ENCODE assay signal across 7 cellular contexts in the genomic region with DNA sequence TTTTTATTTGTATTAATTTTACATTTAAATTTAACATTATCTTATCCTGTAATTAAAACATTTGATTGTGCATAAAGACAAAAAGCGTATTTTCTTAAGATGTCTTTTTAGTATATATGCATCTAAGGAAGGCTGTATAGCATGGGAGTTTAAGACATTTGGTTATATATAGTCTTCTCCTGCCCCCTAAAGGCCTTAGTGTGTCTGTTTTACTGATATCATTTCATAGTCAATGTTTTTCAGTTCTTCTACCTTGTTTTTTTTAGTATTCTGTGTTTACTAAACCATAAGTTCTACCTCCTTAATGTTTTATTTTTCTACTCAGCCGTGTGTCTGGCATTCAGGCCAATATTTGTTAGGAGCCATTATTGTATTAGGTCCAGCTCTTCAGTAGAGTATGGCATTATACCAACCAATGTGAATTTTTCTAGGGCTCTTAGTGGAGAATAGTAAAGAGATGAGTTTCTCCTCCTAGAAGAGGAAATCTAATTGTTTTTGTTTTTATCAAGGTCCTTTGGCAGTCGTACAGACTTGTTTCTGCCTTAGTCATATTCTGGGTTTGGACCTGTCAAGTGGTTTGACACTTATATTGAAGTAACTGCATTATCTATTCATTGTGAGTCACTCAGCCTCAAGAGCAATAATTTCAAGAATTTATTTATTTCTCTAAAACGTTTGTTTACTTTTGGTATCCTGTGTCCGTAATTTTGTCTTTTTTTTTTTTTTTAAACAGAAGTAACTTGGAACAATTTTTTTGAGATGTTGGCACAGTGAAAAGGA.
DNase-seq lines count a peak whose midpoint lies in the region; ATAC-seq and TF ChIP-seq lines count a peak whose summit lies in the region.

No MANE protein-coding gene starts in this region.

- no peaks in the 10 kb centered on the region for H3K27me3 ChIP-seq in kidney epithelial cell (ENCODE audit: control insufficient read depth, insufficient read depth, low read length)

- POLR2A ChIA-PET in activated B cell treated with CpG ODN at 0.5 μM for 24 hours (lab: Charles Lee), result no interaction called here

- intact Hi-C loops in activated B cell treated with CpG ODN at 0.5 μM for 24 hours (cut with micrococcal nuclease), result loop anchor here (1.0 to 5.0 kb wide), 2 partner anchors 81 to 168 kb away; no protein-coding TSS in a partner anchor

- ATAC-seq in GM21825 (IDR thresholded peaks at IDR 0.05; ENCODE audit: unreplicated experiment), result peak; percentile 81
- ATAC-seq in activated B cell treated with CpG ODN at 0.5 μM for 24 hours (ENCODE audit: low read depth), result peak; percentile 31

- TF ChIP-seq CTCF in NB4 (IDR thresholded peaks at IDR 0.05; ENCODE audit: low read depth, low read length) (no peak), activated B cell treated with CpG ODN at 0.5 μM for 24 hours (IDR thresholded peaks at IDR 0.05) (no peak), kidney epithelial cell (IDR thresholded peaks at IDR 0.05; ENCODE audit: insufficient read depth, low read length, poor library complexity, severe bottlenecking) (peak; percentile 20)

- H3K4me1 Mint-ChIP-seq in activated B cell treated with CpG ODN at 0.5 μM for 24 hours, result no peaks in the 10 kb centered on the region

- no peak for TF ChIP-seq POLR2A in NB4 (IDR thresholded peaks at IDR 0.05; ENCODE audit: extremely low read depth, insufficient read length)

- peaks cover 42% of the 10 kb centered on the region for H3K36me3 Mint-ChIP-seq in activated B cell treated with CpG ODN at 0.5 μM for 24 hours (ENCODE audit: low read depth)

- H3K4me3 ChIP-seq in NB4 (ENCODE audit: low read depth, low read length) (no peak overlapping the region), kidney epithelial cell (ENCODE audit: low read depth, low read length) (no peak overlapping the region)

- no peak overlapping the region for H3K27ac Mint-ChIP-seq in activated B cell treated with CpG ODN at 0.5 μM for 24 hours

- no peaks in the 10 kb centered on the region for H3K9me3 Mint-ChIP-seq in activated B cell treated with CpG ODN at 0.5 μM for 24 hours

- no peaks in the 10 kb centered on the region for H3K36me3 ChIP-seq in kidney epithelial cell (ENCODE audit: control insufficient read depth, insufficient read depth, low read length)

- H3K4me3 Mint-ChIP-seq in activated B cell treated with CpG ODN at 0.5 μM for 24 hours, result no peak overlapping the region

- no peaks in the 10 kb centered on the region for H3K27me3 Mint-ChIP-seq in activated B cell treated with CpG ODN at 0.5 μM for 24 hours

- peak; percentile 1 for DNase-seq in GDM1 (lab: John Stamatoyannopoulos, UW)
- peak; percentile 51 for DNase-seq in NB4 (ENCODE audit: low read depth)
- no peak for DNase-seq in activated B cell treated with CpG ODN at 0.5 μM for 24 hours
- no peak for DNase-seq in kidney epithelial cell (ENCODE audit: low read depth)
- DNase-seq in HuH-7.5 (ENCODE audit: low spot score), result no peak
- DNase-seq in activated CD4-positive, alpha-beta T cell treated with anti-CD3 and anti-CD28 coated beads for 1 hour, result no peak

- CTCF ChIA-PET in activated B cell treated with CpG ODN at 0.5 μM for 24 hours (lab: Charles Lee), result interaction anchor here (0.7 to 1.0 kb wide), 2 partner anchors 45 to 82 kb away, joined by 3 read pairs; no protein-coding TSS in a partner anchor

Comparison
In these comparisons a context has a peak if more than half of its experiments do, and no peak if none do; other contexts are left out.
1. DNase-seq: peak in GDM1 (single experiment) and NB4 (single experiment); none in activated B cell treated with CpG ODN at 0.5 μM for 24 hours (single experiment), kidney epithelial cell (single experiment), HuH-7.5 (single experiment) and activated CD4-positive, alpha-beta T cell treated with anti-CD3 and anti-CD28 coated beads for 1 hour (single experiment).